ENCODE assay signal across 8 cellular contexts in the genomic region with DNA sequence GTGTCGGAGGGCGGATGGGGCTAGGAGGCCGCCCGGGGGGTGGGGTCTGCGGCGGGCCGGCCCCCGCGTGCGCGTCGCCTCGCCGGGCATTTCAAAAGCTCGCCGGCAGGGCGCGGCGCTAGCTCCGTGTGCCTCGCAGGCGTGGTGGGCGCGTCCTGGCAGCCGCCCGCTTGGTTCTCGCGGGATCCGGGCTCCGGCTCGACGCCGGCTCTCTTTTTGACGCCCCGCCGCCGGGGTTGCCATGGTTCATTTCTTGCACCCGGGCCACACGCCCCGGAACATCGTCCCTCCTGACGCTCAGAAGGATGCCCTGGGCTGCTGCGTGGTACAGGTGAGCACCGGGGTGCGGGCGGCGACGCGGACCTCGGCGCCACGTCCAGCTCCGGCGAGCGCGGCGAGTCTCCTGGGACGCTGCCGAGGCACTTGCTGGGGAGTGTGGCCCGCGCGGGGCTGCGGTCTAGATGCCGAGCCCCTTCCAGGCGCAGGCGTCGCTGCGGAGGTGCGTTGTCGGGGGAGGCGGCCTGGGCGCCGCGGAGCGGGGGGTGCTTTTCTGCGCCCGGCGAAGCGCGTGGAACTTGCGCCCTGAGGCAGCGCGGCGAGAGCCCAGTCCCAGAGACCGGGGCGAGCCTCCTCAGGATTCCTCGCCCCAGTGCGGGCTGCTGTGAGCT. TPM values are rescaled to one million over a fixed set of nuclear protein-coding genes. Genes with fewer than 3 reads are reported as not detected.
DNase-seq lines count a peak whose midpoint lies in the region; FAIRE-seq and TF ChIP-seq lines count a peak whose summit lies in the region.

TSS of gene ZYG11A (plus strand) at position 118 of the 668 bp plus-strand sequence. CDS start at position 242, 124 bp downstream.

- peak within 1 kb of the TSS; percentile 67 for H3K4me3 Mint-ChIP-seq in T-helper 2 cell treated with Interferon-gamma antibody and Interleukin-4, amounts not matched to agents 5 μg/mL and 100 μg/mL, for 36 hours
- H3K4me3 Mint-ChIP-seq in brain: peak within 1 kb of the TSS; percentile 73 to 88 (median 81)

- intact Hi-C loops in kidney (cut with DNase I): no loop called here

- peak within 1 kb of the TSS in 1 of 2 donors; percentile 78 for H3K27ac ChIP-seq in kidney (ENCODE audit: low read depth in 2 of 2, low read length in 2 of 2)

- H3K4me1 ChIP-seq in kidney (ENCODE audit: control insufficient read depth in 1 of 2, insufficient read depth in 1 of 2, low read depth in 1 of 2, low read length in 2 of 2): no peaks in the 10 kb centered on the region

- H3K27ac Mint-ChIP-seq in T-helper 2 cell treated with Interferon-gamma antibody and Interleukin-4, amounts not matched to agents 5 μg/mL and 100 μg/mL, for 36 hours: no peak within 1 kb of the TSS
- H3K27ac Mint-ChIP-seq in brain: no peak within 1 kb of the TSS

- no peak for FAIRE-seq in kidney (lab: Jason Lieb, UNC)

- DNase-seq in ELF-1 (ENCODE audit: low read depth, low spot score): peak; percentile 94
- peak; percentile 35 for DNase-seq in GOT3 (lab: John Stamatoyannopoulos, UW)
- DNase-seq in NB4 (ENCODE audit: low read depth): peak; percentile 93
- DNase-seq in T-helper 2 cell treated with Interferon-gamma antibody and Interleukin-4, amounts not matched to agents 5 μg/mL and 100 μg/mL, for 36 hours (ENCODE audit: low spot score): peak; percentile 83
- peak; percentile 81 for DNase-seq in kidney
- DNase-seq in stimulated activated CD4-positive, alpha-beta T cell treated with anti-CD3 and anti-CD28 coated beads, Interleukin-2, amount 100 ng/mL, for 4 hours (ENCODE audit: low read depth): peak; percentile 53
- DNase-seq in hippocampal formation (lab: John Stamatoyannopoulos, UW): no peak

- TF ChIP-seq CTCF in NB4 (IDR thresholded peaks at IDR 0.05; ENCODE audit: low read depth, low read length) (no peak), brain (conservative IDR thresholded peaks at IDR 0.05) (peak; percentile 48 to 55), kidney (IDR thresholded peaks at IDR 0.05; ENCODE audit: borderline replicate concordance, extremely low read depth, insufficient read depth) (peak; percentile 35)

- H3K9me3 Mint-ChIP-seq in T-helper 2 cell treated with Interferon-gamma antibody and Interleukin-4, amounts not matched to agents 5 μg/mL and 100 μg/mL, for 36 hours: no peaks in the 10 kb centered on the region
- peaks cover 0 to 4% (median 0%) of the 10 kb centered on the region in 5 experiments for H3K9me3 Mint-ChIP-seq in brain

- H3K9ac ChIP-seq in kidney (ENCODE audit: low read length in 2 of 2): peak within 1 kb of the TSS in 1 of 2 donors; percentile 51

- peak; percentile 40 for TF ChIP-seq POLR2A in NB4 (IDR thresholded peaks at IDR 0.05; ENCODE audit: extremely low read depth, insufficient read length)

- H3K4me1 Mint-ChIP-seq in T-helper 2 cell treated with Interferon-gamma antibody and Interleukin-4, amounts not matched to agents 5 μg/mL and 100 μg/mL, for 36 hours (ENCODE audit: low read depth): peaks cover 1% of the 10 kb centered on the region
- H3K4me1 Mint-ChIP-seq in brain: peaks cover 9% of the 10 kb centered on the region

- no peaks in the 10 kb centered on the region for H3K36me3 ChIP-seq in kidney (ENCODE audit: control insufficient read depth in 1 of 2, insufficient read depth in 2 of 2, low read length in 2 of 2)

- H3K36me3 Mint-ChIP-seq in T-helper 2 cell treated with Interferon-gamma antibody and Interleukin-4, amounts not matched to agents 5 μg/mL and 100 μg/mL, for 36 hours (ENCODE audit: low read depth): no peaks in the 10 kb centered on the region
- no peaks in the 10 kb centered on the region for H3K36me3 Mint-ChIP-seq in brain

- peak within 1 kb of the TSS; percentile 74 for H3K4me3 ChIP-seq in NB4 (ENCODE audit: low read depth, low read length)
- H3K4me3 ChIP-seq in kidney (ENCODE audit: low read length in 2 of 2): peak within 1 kb of the TSS; percentile 42 to 70

- H3K27me3 Mint-ChIP-seq in T-helper 2 cell treated with Interferon-gamma antibody and Interleukin-4, amounts not matched to agents 5 μg/mL and 100 μg/mL, for 36 hours (ENCODE audit: low read depth): peaks cover 29% of the 10 kb centered on the region
- peaks cover 62% of the 10 kb centered on the region for H3K27me3 Mint-ChIP-seq in brain

- H3K9me3 ChIP-seq in kidney (ENCODE audit: control insufficient read depth in 1 of 2, low read length in 2 of 2): no peaks in the 10 kb centered on the region

RNA-seq across cellular contexts. Expression of gene ZYG11A, which starts in this region (rescaled TPM):
- polyA plus RNA-seq in brain (ENCODE audit: insufficient read depth, low read depth, low replicate concordance): 1.3 TPM
- total RNA-seq in kidney: 0.28 TPM
- polyA plus RNA-seq in kidney (ENCODE audit: insufficient read depth, low read depth, low replicate concordance): 0.84 TPM

Comparison
In these comparisons a context has a peak if more than half of its experiments do, and no peak if none do; other contexts are left out.
1. Peak in DNase-seq and H3K4me3 ChIP-seq in kidney; RNA of the gene not detected or under 1 TPM.
2. DNase-seq: peak in ELF-1 (single experiment), GOT3 (single experiment), NB4 (single experiment), T-helper 2 cell treated with Interferon-gamma antibody and Interleukin-4, amounts not matched to agents 5 μg/mL and 100 μg/mL, for 36 hours (single experiment) and stimulated activated CD4-positive, alpha-beta T cell treated with anti-CD3 and anti-CD28 coated beads, Interleukin-2, amount 100 ng/mL, for 4 hours (single experiment); none in hippocampal formation (0 of 2).